1 cellular context compared by ENCODE assay signal in the genomic region with DNA sequence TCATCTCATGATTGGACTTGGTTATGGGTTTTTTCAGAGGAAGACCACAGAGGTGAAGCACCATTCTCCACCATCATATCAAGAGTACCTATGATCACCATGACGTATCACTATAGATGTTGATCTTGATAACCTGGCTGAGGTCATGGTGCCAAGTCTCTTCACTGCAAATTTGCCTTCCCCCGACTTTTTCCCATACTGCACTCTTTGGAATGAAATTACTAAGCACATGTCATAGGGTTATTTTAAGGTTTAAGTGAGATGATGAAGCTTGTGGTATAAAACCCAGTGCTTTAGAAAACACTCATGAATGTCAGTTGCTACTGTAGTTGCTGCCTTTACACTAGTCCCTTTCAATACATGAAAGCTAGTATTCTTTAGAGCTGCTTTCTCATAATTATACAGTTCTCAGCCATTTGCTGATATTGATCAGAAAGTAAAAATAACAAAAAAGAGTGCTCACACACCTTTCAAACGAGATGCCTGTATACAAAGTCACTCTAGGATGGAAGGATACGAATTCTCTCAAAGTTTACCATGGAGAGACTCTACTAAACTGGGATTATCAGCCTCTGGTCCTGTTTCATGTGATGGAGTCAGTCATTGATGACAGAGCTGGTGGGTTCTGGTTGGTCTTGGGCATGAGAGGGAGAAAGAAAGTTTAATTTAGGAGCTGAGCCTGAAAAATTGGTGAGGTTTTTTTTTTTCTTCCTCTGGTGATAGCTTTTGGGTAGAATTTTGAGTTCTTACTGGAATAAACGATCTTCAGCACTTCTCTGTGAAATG.
TF ChIP-seq lines count a peak whose summit lies in the region.

No MANE protein-coding gene starts in this region.

TF ChIP-seq in WTC11, 78 proteins besides CTCF, POLR2A, EP300 and RAD21 (continued from another document):
- TF ChIP-seq, protein P1, sequence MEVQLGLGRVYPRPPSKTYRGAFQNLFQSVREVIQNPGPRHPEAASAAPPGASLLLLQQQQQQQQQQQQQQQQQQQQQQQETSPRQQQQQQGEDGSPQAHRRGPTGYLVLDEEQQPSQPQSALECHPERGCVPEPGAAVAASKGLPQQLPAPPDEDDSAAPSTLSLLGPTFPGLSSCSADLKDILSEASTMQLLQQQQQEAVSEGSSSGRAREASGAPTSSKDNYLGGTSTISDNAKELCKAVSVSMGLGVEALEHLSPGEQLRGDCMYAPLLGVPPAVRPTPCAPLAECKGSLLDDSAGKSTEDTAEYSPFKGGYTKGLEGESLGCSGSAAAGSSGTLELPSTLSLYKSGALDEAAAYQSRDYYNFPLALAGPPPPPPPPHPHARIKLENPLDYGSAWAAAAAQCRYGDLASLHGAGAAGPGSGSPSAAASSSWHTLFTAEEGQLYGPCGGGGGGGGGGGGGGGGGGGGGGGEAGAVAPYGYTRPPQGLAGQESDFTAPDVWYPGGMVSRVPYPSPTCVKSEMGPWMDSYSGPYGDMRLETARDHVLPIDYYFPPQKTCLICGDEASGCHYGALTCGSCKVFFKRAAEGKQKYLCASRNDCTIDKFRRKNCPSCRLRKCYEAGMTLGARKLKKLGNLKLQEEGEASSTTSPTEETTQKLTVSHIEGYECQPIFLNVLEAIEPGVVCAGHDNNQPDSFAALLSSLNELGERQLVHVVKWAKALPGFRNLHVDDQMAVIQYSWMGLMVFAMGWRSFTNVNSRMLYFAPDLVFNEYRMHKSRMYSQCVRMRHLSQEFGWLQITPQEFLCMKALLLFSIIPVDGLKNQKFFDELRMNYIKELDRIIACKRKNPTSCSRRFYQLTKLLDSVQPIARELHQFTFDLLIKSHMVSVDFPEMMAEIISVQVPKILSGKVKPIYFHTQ (CRISPR knock-in tag; IDR thresholded peaks at IDR 0.05): no peak
- TF ChIP-seq, protein P2, sequence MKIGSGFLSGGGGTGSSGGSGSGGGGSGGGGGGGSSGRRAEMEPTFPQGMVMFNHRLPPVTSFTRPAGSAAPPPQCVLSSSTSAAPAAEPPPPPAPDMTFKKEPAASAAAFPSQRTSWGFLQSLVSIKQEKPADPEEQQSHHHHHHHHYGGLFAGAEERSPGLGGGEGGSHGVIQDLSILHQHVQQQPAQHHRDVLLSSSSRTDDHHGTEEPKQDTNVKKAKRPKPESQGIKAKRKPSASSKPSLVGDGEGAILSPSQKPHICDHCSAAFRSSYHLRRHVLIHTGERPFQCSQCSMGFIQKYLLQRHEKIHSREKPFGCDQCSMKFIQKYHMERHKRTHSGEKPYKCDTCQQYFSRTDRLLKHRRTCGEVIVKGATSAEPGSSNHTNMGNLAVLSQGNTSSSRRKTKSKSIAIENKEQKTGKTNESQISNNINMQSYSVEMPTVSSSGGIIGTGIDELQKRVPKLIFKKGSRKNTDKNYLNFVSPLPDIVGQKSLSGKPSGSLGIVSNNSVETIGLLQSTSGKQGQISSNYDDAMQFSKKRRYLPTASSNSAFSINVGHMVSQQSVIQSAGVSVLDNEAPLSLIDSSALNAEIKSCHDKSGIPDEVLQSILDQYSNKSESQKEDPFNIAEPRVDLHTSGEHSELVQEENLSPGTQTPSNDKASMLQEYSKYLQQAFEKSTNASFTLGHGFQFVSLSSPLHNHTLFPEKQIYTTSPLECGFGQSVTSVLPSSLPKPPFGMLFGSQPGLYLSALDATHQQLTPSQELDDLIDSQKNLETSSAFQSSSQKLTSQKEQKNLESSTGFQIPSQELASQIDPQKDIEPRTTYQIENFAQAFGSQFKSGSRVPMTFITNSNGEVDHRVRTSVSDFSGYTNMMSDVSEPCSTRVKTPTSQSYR (CRISPR knock-in tag; IDR thresholded peaks at IDR 0.05): no peak
- TF ChIP-seq TEAD4 (CRISPR knock-in tag; IDR thresholded peaks at IDR 0.05): no peak
